1 cellular context compared by ENCODE assay signal in the genomic region with DNA sequence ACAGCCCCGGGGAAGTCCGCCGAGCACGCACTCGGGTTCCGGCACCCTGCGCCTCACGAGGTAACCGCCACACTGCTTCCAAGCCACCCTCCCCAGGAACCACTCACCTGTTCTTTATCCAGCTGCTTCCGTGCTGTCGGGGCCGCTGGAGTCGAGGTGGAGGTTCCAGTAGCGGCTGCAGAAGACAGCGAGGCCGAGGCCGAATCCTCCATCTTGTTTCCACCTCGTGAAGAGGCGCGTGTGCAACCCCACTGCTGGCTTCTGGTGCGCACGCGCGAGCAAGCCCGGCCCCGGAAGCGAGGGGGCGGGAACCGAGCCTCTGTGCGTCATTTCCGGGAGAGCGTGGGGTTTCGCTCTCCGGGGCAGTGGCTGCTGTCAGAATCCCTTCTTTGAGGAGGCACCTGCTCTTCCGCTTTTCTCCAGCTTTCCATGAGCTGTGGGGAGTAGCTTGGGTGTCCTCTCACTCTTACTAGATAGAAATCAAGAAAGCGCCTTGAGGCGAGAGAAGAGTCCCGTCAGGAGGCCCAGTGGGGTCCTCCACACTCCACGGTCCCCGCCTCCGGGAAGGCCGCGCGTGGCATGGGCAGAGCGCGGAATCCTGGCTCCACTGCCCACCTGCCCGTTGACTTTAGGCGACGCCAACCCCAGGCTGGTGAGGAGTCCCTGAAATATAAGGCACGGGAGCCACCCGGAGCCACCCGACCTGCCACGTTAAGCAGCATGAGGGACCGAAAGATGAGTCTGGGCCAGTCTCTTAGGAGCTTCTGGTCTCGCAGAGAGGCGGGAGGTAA.
TF ChIP-seq lines count a peak whose summit lies in the region.

A gene (minus strand): TSS at position 242 of the 791 bp plus-strand sequence. CDS start 30 bp downstream, at position 212.

TF ChIP-seq in HepG2, 621 proteins besides CTCF, POLR2A, EP300 and RAD21 (continued from another document and continues in another):
- TF ChIP-seq, protein P1, sequence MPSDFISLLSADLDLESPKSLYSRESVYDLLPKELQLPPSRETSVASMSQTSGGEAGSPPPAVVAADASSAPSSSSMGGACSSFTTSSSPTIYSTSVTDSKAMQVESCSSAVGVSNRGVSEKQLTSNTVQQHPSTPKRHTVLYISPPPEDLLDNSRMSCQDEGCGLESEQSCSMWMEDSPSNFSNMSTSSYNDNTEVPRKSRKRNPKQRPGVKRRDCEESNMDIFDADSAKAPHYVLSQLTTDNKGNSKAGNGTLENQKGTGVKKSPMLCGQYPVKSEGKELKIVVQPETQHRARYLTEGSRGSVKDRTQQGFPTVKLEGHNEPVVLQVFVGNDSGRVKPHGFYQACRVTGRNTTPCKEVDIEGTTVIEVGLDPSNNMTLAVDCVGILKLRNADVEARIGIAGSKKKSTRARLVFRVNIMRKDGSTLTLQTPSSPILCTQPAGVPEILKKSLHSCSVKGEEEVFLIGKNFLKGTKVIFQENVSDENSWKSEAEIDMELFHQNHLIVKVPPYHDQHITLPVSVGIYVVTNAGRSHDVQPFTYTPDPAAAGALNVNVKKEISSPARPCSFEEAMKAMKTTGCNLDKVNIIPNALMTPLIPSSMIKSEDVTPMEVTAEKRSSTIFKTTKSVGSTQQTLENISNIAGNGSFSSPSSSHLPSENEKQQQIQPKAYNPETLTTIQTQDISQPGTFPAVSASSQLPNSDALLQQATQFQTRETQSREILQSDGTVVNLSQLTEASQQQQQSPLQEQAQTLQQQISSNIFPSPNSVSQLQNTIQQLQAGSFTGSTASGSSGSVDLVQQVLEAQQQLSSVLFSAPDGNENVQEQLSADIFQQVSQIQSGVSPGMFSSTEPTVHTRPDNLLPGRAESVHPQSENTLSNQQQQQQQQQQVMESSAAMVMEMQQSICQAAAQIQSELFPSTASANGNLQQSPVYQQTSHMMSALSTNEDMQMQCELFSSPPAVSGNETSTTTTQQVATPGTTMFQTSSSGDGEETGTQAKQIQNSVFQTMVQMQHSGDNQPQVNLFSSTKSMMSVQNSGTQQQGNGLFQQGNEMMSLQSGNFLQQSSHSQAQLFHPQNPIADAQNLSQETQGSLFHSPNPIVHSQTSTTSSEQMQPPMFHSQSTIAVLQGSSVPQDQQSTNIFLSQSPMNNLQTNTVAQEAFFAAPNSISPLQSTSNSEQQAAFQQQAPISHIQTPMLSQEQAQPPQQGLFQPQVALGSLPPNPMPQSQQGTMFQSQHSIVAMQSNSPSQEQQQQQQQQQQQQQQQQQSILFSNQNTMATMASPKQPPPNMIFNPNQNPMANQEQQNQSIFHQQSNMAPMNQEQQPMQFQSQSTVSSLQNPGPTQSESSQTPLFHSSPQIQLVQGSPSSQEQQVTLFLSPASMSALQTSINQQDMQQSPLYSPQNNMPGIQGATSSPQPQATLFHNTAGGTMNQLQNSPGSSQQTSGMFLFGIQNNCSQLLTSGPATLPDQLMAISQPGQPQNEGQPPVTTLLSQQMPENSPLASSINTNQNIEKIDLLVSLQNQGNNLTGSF (CRISPR knock-in tag; IDR thresholded peaks at IDR 0.05), result peak; percentile 96
- TF ChIP-seq, protein P2, sequence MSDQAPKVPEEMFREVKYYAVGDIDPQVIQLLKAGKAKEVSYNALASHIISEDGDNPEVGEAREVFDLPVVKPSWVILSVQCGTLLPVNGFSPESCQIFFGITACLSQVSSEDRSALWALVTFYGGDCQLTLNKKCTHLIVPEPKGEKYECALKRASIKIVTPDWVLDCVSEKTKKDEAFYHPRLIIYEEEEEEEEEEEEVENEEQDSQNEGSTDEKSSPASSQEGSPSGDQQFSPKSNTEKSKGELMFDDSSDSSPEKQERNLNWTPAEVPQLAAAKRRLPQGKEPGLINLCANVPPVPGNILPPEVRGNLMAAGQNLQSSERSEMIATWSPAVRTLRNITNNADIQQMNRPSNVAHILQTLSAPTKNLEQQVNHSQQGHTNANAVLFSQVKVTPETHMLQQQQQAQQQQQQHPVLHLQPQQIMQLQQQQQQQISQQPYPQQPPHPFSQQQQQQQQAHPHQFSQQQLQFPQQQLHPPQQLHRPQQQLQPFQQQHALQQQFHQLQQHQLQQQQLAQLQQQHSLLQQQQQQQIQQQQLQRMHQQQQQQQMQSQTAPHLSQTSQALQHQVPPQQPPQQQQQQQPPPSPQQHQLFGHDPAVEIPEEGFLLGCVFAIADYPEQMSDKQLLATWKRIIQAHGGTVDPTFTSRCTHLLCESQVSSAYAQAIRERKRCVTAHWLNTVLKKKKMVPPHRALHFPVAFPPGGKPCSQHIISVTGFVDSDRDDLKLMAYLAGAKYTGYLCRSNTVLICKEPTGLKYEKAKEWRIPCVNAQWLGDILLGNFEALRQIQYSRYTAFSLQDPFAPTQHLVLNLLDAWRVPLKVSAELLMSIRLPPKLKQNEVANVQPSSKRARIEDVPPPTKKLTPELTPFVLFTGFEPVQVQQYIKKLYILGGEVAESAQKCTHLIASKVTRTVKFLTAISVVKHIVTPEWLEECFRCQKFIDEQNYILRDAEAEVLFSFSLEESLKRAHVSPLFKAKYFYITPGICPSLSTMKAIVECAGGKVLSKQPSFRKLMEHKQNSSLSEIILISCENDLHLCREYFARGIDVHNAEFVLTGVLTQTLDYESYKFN (CRISPR knock-in tag; conservative IDR thresholded peaks at IDR 0.05), result peak; percentile 50
- peak; percentile 85 for TF ChIP-seq RELA (CRISPR knock-in tag; IDR thresholded peaks at IDR 0.05)
- TF ChIP-seq, protein P3, sequence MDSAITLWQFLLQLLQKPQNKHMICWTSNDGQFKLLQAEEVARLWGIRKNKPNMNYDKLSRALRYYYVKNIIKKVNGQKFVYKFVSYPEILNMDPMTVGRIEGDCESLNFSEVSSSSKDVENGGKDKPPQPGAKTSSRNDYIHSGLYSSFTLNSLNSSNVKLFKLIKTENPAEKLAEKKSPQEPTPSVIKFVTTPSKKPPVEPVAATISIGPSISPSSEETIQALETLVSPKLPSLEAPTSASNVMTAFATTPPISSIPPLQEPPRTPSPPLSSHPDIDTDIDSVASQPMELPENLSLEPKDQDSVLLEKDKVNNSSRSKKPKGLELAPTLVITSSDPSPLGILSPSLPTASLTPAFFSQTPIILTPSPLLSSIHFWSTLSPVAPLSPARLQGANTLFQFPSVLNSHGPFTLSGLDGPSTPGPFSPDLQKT (CRISPR knock-in tag; IDR thresholded peaks at IDR 0.05; ENCODE audit: borderline replicate concordance), result no peak
- no peak for TF ChIP-seq ZBTB8A (CRISPR knock-in tag; IDR thresholded peaks at IDR 0.05; ENCODE audit: borderline replicate concordance, low read depth)
- no peak for TF ChIP-seq ZNF354B (CRISPR knock-in tag; IDR thresholded peaks at IDR 0.05)
- TF ChIP-seq, protein P4, sequence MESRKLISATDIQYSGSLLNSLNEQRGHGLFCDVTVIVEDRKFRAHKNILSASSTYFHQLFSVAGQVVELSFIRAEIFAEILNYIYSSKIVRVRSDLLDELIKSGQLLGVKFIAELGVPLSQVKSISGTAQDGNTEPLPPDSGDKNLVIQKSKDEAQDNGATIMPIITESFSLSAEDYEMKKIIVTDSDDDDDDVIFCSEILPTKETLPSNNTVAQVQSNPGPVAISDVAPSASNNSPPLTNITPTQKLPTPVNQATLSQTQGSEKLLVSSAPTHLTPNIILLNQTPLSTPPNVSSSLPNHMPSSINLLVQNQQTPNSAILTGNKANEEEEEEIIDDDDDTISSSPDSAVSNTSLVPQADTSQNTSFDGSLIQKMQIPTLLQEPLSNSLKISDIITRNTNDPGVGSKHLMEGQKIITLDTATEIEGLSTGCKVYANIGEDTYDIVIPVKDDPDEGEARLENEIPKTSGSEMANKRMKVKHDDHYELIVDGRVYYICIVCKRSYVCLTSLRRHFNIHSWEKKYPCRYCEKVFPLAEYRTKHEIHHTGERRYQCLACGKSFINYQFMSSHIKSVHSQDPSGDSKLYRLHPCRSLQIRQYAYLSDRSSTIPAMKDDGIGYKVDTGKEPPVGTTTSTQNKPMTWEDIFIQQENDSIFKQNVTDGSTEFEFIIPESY (CRISPR knock-in tag; IDR thresholded peaks at IDR 0.05), result no peak; the same call in 1 of the 2 replicates
- TF ChIP-seq, protein P5, sequence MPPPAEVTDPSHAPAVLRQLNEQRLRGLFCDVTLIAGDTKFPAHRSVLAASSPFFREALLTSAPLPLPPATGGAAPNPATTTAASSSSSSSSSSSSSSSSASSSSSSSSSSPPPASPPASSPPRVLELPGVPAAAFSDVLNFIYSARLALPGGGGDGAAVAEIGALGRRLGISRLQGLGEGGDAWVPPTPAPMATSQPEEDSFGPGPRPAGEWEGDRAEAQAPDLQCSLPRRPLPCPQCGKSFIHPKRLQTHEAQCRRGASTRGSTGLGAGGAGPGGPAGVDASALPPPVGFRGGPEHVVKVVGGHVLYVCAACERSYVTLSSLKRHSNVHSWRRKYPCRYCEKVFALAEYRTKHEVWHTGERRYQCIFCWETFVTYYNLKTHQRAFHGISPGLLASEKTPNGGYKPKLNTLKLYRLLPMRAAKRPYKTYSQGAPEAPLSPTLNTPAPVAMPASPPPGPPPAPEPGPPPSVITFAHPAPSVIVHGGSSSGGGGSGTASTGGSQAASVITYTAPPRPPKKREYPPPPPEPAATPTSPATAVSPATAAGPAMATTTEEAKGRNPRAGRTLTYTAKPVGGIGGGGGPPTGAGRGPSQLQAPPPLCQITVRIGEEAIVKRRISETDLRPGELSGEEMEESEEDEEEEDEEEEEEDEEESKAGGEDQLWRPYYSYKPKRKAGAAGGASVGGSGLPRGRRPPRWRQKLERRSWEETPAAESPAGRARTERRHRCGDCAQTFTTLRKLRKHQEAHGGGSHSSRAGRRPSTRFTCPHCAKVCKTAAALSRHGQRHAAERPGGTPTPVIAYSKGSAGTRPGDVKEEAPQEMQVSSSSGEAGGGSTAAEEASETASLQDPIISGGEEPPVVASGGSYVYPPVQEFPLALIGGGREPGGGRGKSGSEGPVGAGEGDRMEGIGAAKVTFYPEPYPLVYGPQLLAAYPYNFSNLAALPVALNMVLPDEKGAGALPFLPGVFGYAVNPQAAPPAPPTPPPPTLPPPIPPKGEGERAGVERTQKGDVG (CRISPR knock-in tag; IDR thresholded peaks at IDR 0.05; ENCODE audit: borderline replicate concordance), result peak; percentile 69; the same call in 1 of the 2 replicates
- TF ChIP-seq ISL2 (CRISPR knock-in tag; IDR thresholded peaks at IDR 0.05), result peak; percentile 69
- TF ChIP-seq FOXK1 (CRISPR knock-in tag; IDR thresholded peaks at IDR 0.05; ENCODE audit: borderline replicate concordance, low read depth), result peak; percentile 96; the same call in 1 of the 2 replicates
- peak; percentile 93 for TF ChIP-seq ZSCAN29 (CRISPR knock-in tag; conservative IDR thresholded peaks at IDR 0.05)
- TF ChIP-seq ZNF552 (CRISPR knock-in tag; IDR thresholded peaks at IDR 0.05; ENCODE audit: borderline replicate concordance), result peak; percentile 72; the same call in 1 of the 2 replicates
- peak; percentile 73; the same call in 1 of the 2 replicates for TF ChIP-seq ZNF337 (CRISPR knock-in tag; IDR thresholded peaks at IDR 0.05; ENCODE audit: borderline replicate concordance, low read depth)
- TF ChIP-seq NFATC3 (CRISPR knock-in tag; IDR thresholded peaks at IDR 0.05), result peak; percentile 65; the same call in 1 of the 2 replicates
- TF ChIP-seq ZNF205 (CRISPR knock-in tag; IDR thresholded peaks at IDR 0.05), result peak; percentile 62; the same call in 1 of the 2 replicates
- TF ChIP-seq, protein P6, sequence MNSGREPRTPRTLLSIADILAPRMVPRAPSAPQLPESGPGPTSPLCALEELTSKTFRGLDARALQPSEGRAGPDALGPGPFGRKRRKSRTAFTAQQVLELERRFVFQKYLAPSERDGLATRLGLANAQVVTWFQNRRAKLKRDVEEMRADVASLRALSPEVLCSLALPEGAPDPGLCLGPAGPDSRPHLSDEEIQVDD (CRISPR knock-in tag; IDR thresholded peaks at IDR 0.05; ENCODE audit: borderline replicate concordance), result peak; percentile 82; the same call in 1 of the 2 replicates
- peak; percentile 99 for TF ChIP-seq MTF1 (CRISPR knock-in tag; IDR thresholded peaks at IDR 0.05)
- TF ChIP-seq, protein P7, sequence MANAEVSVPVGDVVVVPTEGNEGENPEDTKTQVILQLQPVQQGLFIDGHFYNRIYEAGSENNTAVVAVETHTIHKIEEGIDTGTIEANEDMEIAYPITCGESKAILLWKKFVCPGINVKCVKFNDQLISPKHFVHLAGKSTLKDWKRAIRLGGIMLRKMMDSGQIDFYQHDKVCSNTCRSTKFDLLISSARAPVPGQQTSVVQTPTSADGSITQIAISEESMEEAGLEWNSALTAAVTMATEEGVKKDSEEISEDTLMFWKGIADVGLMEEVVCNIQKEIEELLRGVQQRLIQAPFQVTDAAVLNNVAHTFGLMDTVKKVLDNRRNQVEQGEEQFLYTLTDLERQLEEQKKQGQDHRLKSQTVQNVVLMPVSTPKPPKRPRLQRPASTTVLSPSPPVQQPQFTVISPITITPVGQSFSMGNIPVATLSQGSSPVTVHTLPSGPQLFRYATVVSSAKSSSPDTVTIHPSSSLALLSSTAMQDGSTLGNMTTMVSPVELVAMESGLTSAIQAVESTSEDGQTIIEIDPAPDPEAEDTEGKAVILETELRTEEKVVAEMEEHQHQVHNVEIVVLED (CRISPR knock-in tag; IDR thresholded peaks at IDR 0.05; ENCODE audit: borderline replicate concordance), result peak; percentile 74
- TF ChIP-seq, protein P8, sequence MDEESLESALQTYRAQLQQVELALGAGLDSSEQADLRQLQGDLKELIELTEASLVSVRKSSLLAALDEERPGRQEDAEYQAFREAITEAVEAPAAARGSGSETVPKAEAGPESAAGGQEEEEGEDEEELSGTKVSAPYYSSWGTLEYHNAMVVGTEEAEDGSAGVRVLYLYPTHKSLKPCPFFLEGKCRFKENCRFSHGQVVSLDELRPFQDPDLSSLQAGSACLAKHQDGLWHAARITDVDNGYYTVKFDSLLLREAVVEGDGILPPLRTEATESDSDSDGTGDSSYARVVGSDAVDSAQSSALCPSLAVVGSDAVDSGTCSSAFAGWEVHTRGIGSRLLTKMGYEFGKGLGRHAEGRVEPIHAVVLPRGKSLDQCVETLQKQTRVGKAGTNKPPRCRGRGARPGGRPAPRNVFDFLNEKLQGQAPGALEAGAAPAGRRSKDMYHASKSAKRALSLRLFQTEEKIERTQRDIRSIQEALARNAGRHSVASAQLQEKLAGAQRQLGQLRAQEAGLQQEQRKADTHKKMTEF (CRISPR knock-in tag; IDR thresholded peaks at IDR 0.05), result peak; percentile 95
- TF ChIP-seq KAT2B (IDR thresholded peaks at IDR 0.05; ENCODE audit: borderline replicate concordance, low read depth, low read length), result no peak
- no peak for TF ChIP-seq ZNF367 (CRISPR knock-in tag; IDR thresholded peaks at IDR 0.05; ENCODE audit: borderline replicate concordance)
- peak; percentile 93 for TF ChIP-seq ZNF761 (CRISPR knock-in tag; conservative IDR thresholded peaks at IDR 0.05)
- no peak for TF ChIP-seq SYNCRIP (IDR thresholded peaks at IDR 0.05; ENCODE audit: insufficient read depth, low read depth, low read length)
- TF ChIP-seq, protein P9, sequence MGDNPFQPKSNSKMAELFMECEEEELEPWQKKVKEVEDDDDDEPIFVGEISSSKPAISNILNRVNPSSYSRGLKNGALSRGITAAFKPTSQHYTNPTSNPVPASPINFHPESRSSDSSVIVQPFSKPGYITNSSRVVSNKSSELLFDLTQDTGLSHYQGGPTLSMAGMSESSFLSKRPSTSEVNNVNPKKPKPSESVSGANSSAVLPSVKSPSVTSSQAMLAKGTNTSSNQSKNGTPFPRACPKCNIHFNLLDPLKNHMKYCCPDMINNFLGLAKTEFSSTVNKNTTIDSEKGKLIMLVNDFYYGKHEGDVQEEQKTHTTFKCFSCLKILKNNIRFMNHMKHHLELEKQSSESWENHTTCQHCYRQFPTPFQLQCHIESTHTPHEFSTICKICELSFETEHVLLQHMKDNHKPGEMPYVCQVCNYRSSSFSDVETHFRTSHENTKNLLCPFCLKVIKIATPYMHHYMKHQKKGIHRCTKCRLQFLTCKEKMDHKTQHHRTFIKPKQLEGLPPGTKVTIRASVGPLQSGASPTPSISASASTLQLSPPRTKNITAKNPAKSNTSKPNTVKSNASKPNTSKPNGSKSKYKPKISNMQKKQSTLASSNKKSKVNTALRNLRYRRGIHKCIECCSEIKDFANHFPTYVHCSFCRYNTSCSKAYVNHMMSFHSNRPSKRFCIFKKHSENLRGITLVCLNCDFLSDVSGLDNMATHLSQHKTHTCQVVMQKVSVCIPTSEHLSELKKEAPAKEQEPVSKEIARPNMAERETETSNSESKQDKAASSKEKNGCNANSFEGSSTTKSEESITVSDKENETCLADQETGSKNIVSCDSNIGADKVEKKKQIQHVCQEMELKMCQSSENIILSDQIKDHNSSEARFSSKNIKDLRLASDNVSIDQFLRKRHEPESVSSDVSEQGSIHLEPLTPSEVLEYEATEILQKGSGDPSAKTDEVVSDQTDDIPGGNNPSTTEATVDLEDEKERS (CRISPR knock-in tag; IDR thresholded peaks at IDR 0.05), result peak; percentile 90
- TF ChIP-seq BRD4 (CRISPR knock-in tag; IDR thresholded peaks at IDR 0.05), result peak; percentile 98
